In genomic region chr21:44300262-44300959, GRCh38 we compare ENCODE assay signal across 1 cellular context.
A peak's percentile ranks its signal among the peaks of the same experiment; 100 is the strongest.
TF ChIP-seq lines count a peak whose summit lies in the region.

No MANE protein-coding gene starts in this region.

TF ChIP-seq in HepG2, 621 proteins besides CTCF, POLR2A, EP300 and RAD21 (continued from another document and continues in another):
- TF ChIP-seq ZBTB37 (CRISPR knock-in tag; IDR thresholded peaks at IDR 0.05) (0 out of 2 replicates have a peak, but pooled peaks have one; percentile 54), FOXA1 (IDR thresholded peaks at IDR 0.05) (no peak), FOXA1 (CRISPR knock-in tag; IDR thresholded peaks at IDR 0.05) (no peak), ZNF646 (CRISPR knock-in tag; IDR thresholded peaks at IDR 0.05) (no peak), ZNF512 (CRISPR knock-in tag; IDR thresholded peaks at IDR 0.05) (no peak), ZNF83 (CRISPR knock-in tag; IDR thresholded peaks at IDR 0.05; ENCODE audit: borderline replicate concordance) (no peak), ZBTB39 (CRISPR knock-in tag; IDR thresholded peaks at IDR 0.05) (no peak), FOSL2 (CRISPR knock-in tag; IDR thresholded peaks at IDR 0.05) (no peak), ZFX (CRISPR knock-in tag; IDR thresholded peaks at IDR 0.05; ENCODE audit: low read depth) (no peak; the same call in none of the 2 replicates), AGO1 (IDR thresholded peaks at IDR 0.05; ENCODE audit: low read depth, low read length, poor library complexity, severe bottlenecking) (no peak), MYNN (CRISPR knock-in tag; IDR thresholded peaks at IDR 0.05; ENCODE audit: low read depth) (no peak), HOXA5 (CRISPR knock-in tag; IDR thresholded peaks at IDR 0.05) (no peak), SUZ12 (IDR thresholded peaks at IDR 0.05; ENCODE audit: low read depth, low read length) (no peak), MAFG (CRISPR knock-in tag; IDR thresholded peaks at IDR 0.05) (no peak), IKZF5 (CRISPR knock-in tag; IDR thresholded peaks at IDR 0.05) (0 out of 2 replicates have a peak, but pooled peaks have one; percentile 14), ZNF225 (CRISPR knock-in tag; IDR thresholded peaks at IDR 0.05) (no peak), ZNF792 (CRISPR knock-in tag; IDR thresholded peaks at IDR 0.05) (no peak), ZNF766 (CRISPR knock-in tag; IDR thresholded peaks at IDR 0.05; ENCODE audit: borderline replicate concordance) (no peak), KIAA2018 (CRISPR knock-in tag; IDR thresholded peaks at IDR 0.05; ENCODE audit: borderline replicate concordance) (no peak), IRF9 (CRISPR knock-in tag; IDR thresholded peaks at IDR 0.05; ENCODE audit: borderline replicate concordance) (peak; percentile 84; the same call in 1 of the 2 replicates), RFXANK (CRISPR knock-in tag; IDR thresholded peaks at IDR 0.05) (no peak), MIER2 (CRISPR knock-in tag; IDR thresholded peaks at IDR 0.05) (no peak), STAT5B (CRISPR knock-in tag; IDR thresholded peaks at IDR 0.05) (no peak), ZNF879 (CRISPR knock-in tag; IDR thresholded peaks at IDR 0.05) (no peak), ZNF503 (CRISPR knock-in tag; IDR thresholded peaks at IDR 0.05) (no peak), HNF4G (IDR thresholded peaks at IDR 0.05; ENCODE audit: borderline replicate concordance, low read depth, low read length) (no peak), HNF4G (CRISPR knock-in tag; IDR thresholded peaks at IDR 0.05; ENCODE audit: borderline replicate concordance, low read depth) (no peak), ZNF138 (CRISPR knock-in tag; IDR thresholded peaks at IDR 0.05; ENCODE audit: low read depth) (no peak), MATR3 (CRISPR knock-in tag; IDR thresholded peaks at IDR 0.05) (no peak)
